ENCODE assay signal across 32 cellular contexts in the genomic region with DNA sequence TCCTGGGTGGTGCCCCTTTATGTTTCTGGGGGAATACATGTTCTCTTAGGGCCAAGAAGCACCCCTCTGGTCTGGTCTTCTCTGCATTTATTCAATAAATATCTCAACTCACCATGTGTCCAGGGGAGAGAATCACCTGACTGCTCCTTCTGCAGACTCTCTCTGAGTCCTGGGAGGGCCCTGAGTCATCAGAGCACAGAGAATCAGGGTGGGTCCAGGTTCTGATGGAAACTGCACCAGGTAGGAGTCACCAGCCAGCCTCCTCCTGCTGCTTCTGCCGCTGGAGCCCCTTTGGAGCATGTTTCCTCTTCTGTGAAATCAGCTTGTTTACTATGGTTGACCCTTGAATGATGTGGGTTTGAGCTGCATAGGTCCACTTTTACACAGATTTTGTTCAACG.
"Had no signal": no experiment of that assay in that cellular context is flagged by ENCODE, and none has a peak within 500 bp of the region (broad histone marks: within the 10 kb centered on the region; RNA-seq: fewer than 3 reads in every experiment).

No MANE protein-coding gene starts in this region.

- ATAC-seq: gastroesophageal sphincter; left colon; naive thymus-derived CD4-positive, alpha-beta T cell; pancreas; stimulated activated memory B cell treated with anti-CD40 and anti-IgM and Interleukin-4, amounts not matched to agents 10 μg/mL and 1 μg/mL and 100 μg/mL, for 72 hours; WTC11 had no signal

- H3K9me3 ChIP-seq: gastroesophageal sphincter, pancreas, prostate gland, stomach, thyroid gland, upper lobe of left lung had no signal

- H3K27ac ChIP-seq: brain microvascular endothelial cell, gastroesophageal sphincter, pancreas, prostate gland, stomach, thyroid gland, upper lobe of left lung had no signal

- H3K27me3 ChIP-seq: brain microvascular endothelial cell, gastroesophageal sphincter, pancreas, stomach, thyroid gland, upper lobe of left lung had no signal

- DNase-seq: activated CD4-positive, alpha-beta memory T cell treated with anti-CD3 and anti-CD28 coated beads, Interleukin-2, amount 10 ng/mL, durations not matched to agents 7 days and 5 days; activated CD4-positive, alpha-beta T cell treated with anti-CD3 and anti-CD28 coated beads for 1 hour; activated CD4-positive, alpha-beta T cell treated with anti-CD3 and anti-CD28 coated beads, Interleukin-2, amount 10 ng/mL, durations not matched to agents 7 days and 5 days; activated CD8-positive, alpha-beta memory T cell treated with anti-CD3 and anti-CD28 coated beads, Interleukin-2, amount 50 U/mL, for 48 hours; activated gamma-delta T cell; activated naive CD4-positive, alpha-beta T cell treated with anti-CD3 and anti-CD28 coated beads, Interleukin-2, amount 50 U/mL, for 16 hours; activated T-cell treated with anti-CD3 and anti-CD28 coated beads, Interleukin-2, amount 50 U/mL, for 24 hours; amniotic stem cell; brain microvascular endothelial cell; caudate nucleus; effector CD4-positive, alpha-beta T cell; hippocampal formation; immature natural killer cell; kidney; left colon; midbrain; naive thymus-derived CD4-positive, alpha-beta T cell; nucleus accumbens; pancreas; stimulated activated CD4-positive, alpha-beta T cell treated with anti-CD3 and anti-CD28 coated beads, Interleukin-1b, Interleukin-23, amount 100 ng/mL, for 48 hours; stimulated activated CD4-positive, alpha-beta T cell treated with anti-CD3 and anti-CD28 coated beads, Interleukin-4, amount 100 ng/mL, for 4 hours; stimulated activated CD8-positive, alpha-beta memory T cell treated with anti-CD3 and anti-CD28 coated beads, Interleukin-4, amount 100 ng/mL, for 48 hours; stomach; T-helper 2 cell; thyroid gland; upper lobe of left lung had no signal

- H3K4me3 ChIP-seq: gastroesophageal sphincter, pancreas, prostate gland, smooth muscle cell, stomach, thyroid gland, upper lobe of left lung had no signal

- H3K36me3 ChIP-seq: brain microvascular endothelial cell, gastroesophageal sphincter, pancreas, prostate gland, stomach, thyroid gland, upper lobe of left lung had no signal

- H3K4me1 ChIP-seq: pancreas, prostate gland, thyroid gland, upper lobe of left lung had no signal

- FAIRE-seq: astrocyte, kidney, pancreas had no signal
